12 cellular contexts compared by ENCODE assay signal in genomic region chr3:192869131-192870027, GRCh38. TPM values are rescaled to one million over a fixed set of nuclear protein-coding genes. Genes with fewer than 3 reads are reported as not detected.
DNase-seq lines count a peak whose midpoint lies in the region; ATAC-seq and TF ChIP-seq lines count a peak whose summit lies in the region.
"Had no signal": no experiment of that assay in that cellular context is flagged by ENCODE, and none has a peak within 500 bp of the region (broad histone marks: within the 10 kb centered on the region; RNA-seq: fewer than 3 reads in every experiment).

No MANE protein-coding gene starts in this region.

- no peak for TF ChIP-seq POLR2A in breast epithelium (IDR thresholded peaks at IDR 0.05)

- BruUV-seq in Panc1 (replicated peaks; lab: Mats Ljungman, UMichigan), result no TSS peak

- H3K9me3 ChIP-seq in Panc1 (ENCODE audit: control insufficient read depth, insufficient read depth, low read depth, low read length), result no peaks in the 10 kb centered on the region
- H3K9me3 ChIP-seq in breast epithelium, result no peaks in the 10 kb centered on the region
- H3K9me3 ChIP-seq: BE2C had no signal

- TF ChIP-seq CTCF in Panc1 (IDR thresholded peaks at IDR 0.05) (no peak), breast epithelium (IDR thresholded peaks at IDR 0.05) (no peak)

- peaks cover 4% of the 10 kb centered on the region; the same call in 1 of the 2 replicates for H3K4me1 ChIP-seq in Panc1 (ENCODE audit: control insufficient read depth, insufficient read depth, low read length)
- no peaks in the 10 kb centered on the region for H3K4me1 ChIP-seq in breast epithelium
- H3K4me1 ChIP-seq: BE2C had no signal

- DNase-seq in AG08396 (ENCODE audit: low spot score) (peak; percentile 50), Panc1 (ENCODE audit: low read depth, low spot score) (no peak), fibroblast of gingiva (ENCODE audit: low read depth) (peak; percentile 51), myocyte (ENCODE audit: low read depth) (peak; percentile 34), breast epithelium (ENCODE audit: low spot score in 2 of 2) (no peak), NCI-H128 (lab: John Stamatoyannopoulos, UW; ENCODE audit: unreplicated experiment) (no peak)
- DNase-seq: activated CD4-positive, alpha-beta T cell treated with anti-CD3 and anti-CD28 coated beads, Interleukin-2, amount 10 ng/mL, durations not matched to agents 24 days and 14 days; activated naive CD4-positive, alpha-beta T cell treated with Interleukin-2 at 50 U/mL for 16 hours; BE2C; NCI-H446 had no signal

- H3K27ac ChIP-seq in Panc1 (ENCODE audit: low read length), result peak overlapping the region; percentile 5; the same call in 1 of the 2 replicates
- no peak overlapping the region for H3K27ac ChIP-seq in breast epithelium

- in situ Hi-C loops in Panc1 (cut with HindIII; ENCODE audit: low pct_unique_long_range_greater_than_20kb, low sequenced_read_pairs), result no loop called here

- ATAC-seq in Panc1 (peak; percentile 57; the same call in 1 of the 2 replicates), GM18511 (IDR thresholded peaks at IDR 0.05; ENCODE audit: unreplicated experiment) (no peak), HG03469 (IDR thresholded peaks at IDR 0.05; ENCODE audit: unreplicated experiment) (no peak)

- H3K4me3 ChIP-seq in Panc1 (ENCODE audit: low read depth in 2 of 2, low read length in 2 of 2) (no peak overlapping the region), breast epithelium (no peak overlapping the region)

- POLR2A ChIA-PET in Panc1 (lab: Charles Lee), result no interaction called here

- intact Hi-C loops in Panc1 (cut with micrococcal nuclease; ENCODE audit: unreplicated experiment) (no loop called here), breast epithelium (cut with DNase I; ENCODE audit: low total_unique reads) (no loop called here)

- H3K27me3 ChIP-seq in Panc1 (ENCODE audit: control insufficient read depth, insufficient read depth, low read length) (no peaks in the 10 kb centered on the region), breast epithelium (no peaks in the 10 kb centered on the region)
- H3K27me3 ChIP-seq: BE2C had no signal

- no peaks in the 10 kb centered on the region for H3K36me3 ChIP-seq in Panc1 (ENCODE audit: control insufficient read depth, insufficient read depth, low read length)
- no peaks in the 10 kb centered on the region for H3K36me3 ChIP-seq in breast epithelium
- H3K36me3 ChIP-seq: BE2C had no signal

- CTCF ChIA-PET in Panc1 (lab: Charles Lee), result no interaction called here

RNA-seq across cellular contexts. Expression of gene MB21D2, which starts 48.3 kb away (rescaled TPM):
- total RNA-seq in Panc1 (2021; ENCODE audit: unreplicated experiment) (7.8 TPM), myocyte (11.6 and 15.6 TPM in 2 replicates), breast epithelium (10 to 100 TPM in 1 of 3 donors, 1 to 10 TPM in 2; 4.0 to 11.9 (median 6.2) TPM)
- 3.6 TPM for polyA plus RNA-seq in Panc1 (2012; ENCODE audit: insufficient read length)
- polyA plus RNA-seq in myocyte (2012), result 5.5 TPM

Comparison
In these comparisons a context has a peak if more than half of its experiments do, and no peak if none do; other contexts are left out.
1. DNase-seq: peak in AG08396 (single experiment), fibroblast of gingiva (single experiment) and myocyte (single experiment); none in Panc1 (single experiment), breast epithelium (0 of 2) and NCI-H128 (single experiment).